ENCODE assay signal across 1 cellular context in the genomic region with DNA sequence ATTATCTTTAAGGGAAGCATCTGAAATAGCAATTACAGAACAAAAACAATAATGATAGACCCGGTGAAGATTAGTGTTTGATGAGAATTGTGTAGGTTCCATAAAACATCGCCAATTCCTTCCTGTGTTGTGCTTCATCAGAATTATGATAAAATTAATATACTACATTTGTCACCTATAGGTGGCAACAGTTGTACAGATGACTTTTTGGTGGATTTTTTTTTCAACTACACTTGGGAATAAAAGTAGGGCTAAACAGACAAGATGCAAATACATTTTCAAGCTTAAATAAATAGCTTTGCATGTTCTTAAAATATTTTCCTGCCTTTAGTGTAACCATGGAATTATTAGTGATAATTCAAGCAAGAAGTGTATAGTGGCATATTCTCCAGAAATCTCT.
TF ChIP-seq lines count a peak whose summit lies in the region.

No MANE protein-coding gene starts in this region.

TF ChIP-seq in WTC11, 78 proteins besides CTCF, POLR2A, EP300 and RAD21 (continued from another document):
- TF ChIP-seq, protein P1, sequence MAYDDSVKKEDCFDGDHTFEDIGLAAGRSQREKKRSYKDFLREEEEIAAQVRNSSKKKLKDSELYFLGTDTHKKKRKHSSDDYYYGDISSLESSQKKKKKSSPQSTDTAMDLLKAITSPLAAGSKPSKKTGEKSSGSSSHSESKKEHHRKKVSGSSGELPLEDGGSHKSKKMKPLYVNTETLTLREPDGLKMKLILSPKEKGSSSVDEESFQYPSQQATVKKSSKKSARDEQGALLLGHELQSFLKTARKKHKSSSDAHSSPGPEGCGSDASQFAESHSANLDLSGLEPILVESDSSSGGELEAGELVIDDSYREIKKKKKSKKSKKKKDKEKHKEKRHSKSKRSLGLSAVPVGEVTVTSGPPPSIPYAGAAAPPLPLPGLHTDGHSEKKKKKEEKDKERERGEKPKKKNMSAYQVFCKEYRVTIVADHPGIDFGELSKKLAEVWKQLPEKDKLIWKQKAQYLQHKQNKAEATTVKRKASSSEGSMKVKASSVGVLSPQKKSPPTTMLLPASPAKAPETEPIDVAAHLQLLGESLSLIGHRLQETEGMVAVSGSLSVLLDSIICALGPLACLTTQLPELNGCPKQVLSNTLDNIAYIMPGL (CRISPR knock-in tag; IDR thresholded peaks at IDR 0.05): no peak
- no peak for TF ChIP-seq ZNF263 (CRISPR knock-in tag; IDR thresholded peaks at IDR 0.05; ENCODE audit: low read depth)
- TF ChIP-seq ATF1 (CRISPR knock-in tag; IDR thresholded peaks at IDR 0.05): no peak
- no peak for TF ChIP-seq MXD4 (CRISPR knock-in tag; IDR thresholded peaks at IDR 0.05; ENCODE audit: borderline replicate concordance)
- TF ChIP-seq, protein P2, sequence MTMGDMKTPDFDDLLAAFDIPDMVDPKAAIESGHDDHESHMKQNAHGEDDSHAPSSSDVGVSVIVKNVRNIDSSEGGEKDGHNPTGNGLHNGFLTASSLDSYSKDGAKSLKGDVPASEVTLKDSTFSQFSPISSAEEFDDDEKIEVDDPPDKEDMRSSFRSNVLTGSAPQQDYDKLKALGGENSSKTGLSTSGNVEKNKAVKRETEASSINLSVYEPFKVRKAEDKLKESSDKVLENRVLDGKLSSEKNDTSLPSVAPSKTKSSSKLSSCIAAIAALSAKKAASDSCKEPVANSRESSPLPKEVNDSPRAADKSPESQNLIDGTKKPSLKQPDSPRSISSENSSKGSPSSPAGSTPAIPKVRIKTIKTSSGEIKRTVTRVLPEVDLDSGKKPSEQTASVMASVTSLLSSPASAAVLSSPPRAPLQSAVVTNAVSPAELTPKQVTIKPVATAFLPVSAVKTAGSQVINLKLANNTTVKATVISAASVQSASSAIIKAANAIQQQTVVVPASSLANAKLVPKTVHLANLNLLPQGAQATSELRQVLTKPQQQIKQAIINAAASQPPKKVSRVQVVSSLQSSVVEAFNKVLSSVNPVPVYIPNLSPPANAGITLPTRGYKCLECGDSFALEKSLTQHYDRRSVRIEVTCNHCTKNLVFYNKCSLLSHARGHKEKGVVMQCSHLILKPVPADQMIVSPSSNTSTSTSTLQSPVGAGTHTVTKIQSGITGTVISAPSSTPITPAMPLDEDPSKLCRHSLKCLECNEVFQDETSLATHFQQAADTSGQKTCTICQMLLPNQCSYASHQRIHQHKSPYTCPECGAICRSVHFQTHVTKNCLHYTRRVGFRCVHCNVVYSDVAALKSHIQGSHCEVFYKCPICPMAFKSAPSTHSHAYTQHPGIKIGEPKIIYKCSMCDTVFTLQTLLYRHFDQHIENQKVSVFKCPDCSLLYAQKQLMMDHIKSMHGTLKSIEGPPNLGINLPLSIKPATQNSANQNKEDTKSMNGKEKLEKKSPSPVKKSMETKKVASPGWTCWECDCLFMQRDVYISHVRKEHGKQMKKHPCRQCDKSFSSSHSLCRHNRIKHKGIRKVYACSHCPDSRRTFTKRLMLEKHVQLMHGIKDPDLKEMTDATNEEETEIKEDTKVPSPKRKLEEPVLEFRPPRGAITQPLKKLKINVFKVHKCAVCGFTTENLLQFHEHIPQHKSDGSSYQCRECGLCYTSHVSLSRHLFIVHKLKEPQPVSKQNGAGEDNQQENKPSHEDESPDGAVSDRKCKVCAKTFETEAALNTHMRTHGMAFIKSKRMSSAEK (CRISPR knock-in tag; IDR thresholded peaks at IDR 0.05; ENCODE audit: borderline replicate concordance): no peak
- no peak for TF ChIP-seq NFATC4 (CRISPR knock-in tag; IDR thresholded peaks at IDR 0.05)
- TF ChIP-seq MLX (CRISPR knock-in tag; IDR thresholded peaks at IDR 0.05): no peak
- TF ChIP-seq, protein P3, sequence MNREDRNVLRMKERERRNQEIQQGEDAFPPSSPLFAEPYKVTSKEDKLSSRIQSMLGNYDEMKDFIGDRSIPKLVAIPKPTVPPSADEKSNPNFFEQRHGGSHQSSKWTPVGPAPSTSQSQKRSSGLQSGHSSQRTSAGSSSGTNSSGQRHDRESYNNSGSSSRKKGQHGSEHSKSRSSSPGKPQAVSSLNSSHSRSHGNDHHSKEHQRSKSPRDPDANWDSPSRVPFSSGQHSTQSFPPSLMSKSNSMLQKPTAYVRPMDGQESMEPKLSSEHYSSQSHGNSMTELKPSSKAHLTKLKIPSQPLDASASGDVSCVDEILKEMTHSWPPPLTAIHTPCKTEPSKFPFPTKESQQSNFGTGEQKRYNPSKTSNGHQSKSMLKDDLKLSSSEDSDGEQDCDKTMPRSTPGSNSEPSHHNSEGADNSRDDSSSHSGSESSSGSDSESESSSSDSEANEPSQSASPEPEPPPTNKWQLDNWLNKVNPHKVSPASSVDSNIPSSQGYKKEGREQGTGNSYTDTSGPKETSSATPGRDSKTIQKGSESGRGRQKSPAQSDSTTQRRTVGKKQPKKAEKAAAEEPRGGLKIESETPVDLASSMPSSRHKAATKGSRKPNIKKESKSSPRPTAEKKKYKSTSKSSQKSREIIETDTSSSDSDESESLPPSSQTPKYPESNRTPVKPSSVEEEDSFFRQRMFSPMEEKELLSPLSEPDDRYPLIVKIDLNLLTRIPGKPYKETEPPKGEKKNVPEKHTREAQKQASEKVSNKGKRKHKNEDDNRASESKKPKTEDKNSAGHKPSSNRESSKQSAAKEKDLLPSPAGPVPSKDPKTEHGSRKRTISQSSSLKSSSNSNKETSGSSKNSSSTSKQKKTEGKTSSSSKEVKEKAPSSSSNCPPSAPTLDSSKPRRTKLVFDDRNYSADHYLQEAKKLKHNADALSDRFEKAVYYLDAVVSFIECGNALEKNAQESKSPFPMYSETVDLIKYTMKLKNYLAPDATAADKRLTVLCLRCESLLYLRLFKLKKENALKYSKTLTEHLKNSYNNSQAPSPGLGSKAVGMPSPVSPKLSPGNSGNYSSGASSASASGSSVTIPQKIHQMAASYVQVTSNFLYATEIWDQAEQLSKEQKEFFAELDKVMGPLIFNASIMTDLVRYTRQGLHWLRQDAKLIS (CRISPR knock-in tag; IDR thresholded peaks at IDR 0.05; ENCODE audit: borderline replicate concordance): no peak
- TF ChIP-seq KAT7 (CRISPR knock-in tag; IDR thresholded peaks at IDR 0.05; ENCODE audit: borderline replicate concordance): no peak
- no peak for TF ChIP-seq NR2C2 (CRISPR knock-in tag; IDR thresholded peaks at IDR 0.05)
- TF ChIP-seq ZNF121 (CRISPR knock-in tag; IDR thresholded peaks at IDR 0.05): no peak
